In genomic region chr1:151756291-151756690, GRCh38 we compare ENCODE assay signal across 1 cellular context.
A peak's percentile ranks its signal among the peaks of the same experiment; 100 is the strongest.
TF ChIP-seq lines count a peak whose summit lies in the region.

No MANE protein-coding gene starts in this region.

TF ChIP-seq in endothelial cell of umbilical vein, 7 proteins besides CTCF, POLR2A, EP300 and RAD21:
- TF ChIP-seq JUN (IDR thresholded peaks at IDR 0.05; ENCODE audit: borderline replicate concordance, insufficient read depth, insufficient read length, low read depth): peak; percentile 69
- TF ChIP-seq MYC (IDR thresholded peaks at IDR 0.05; ENCODE audit: low read depth, low read length): no peak
- TF ChIP-seq MAX (IDR thresholded peaks at IDR 0.05; ENCODE audit: insufficient read depth, insufficient read length): no peak
- TF ChIP-seq GATA2 (IDR thresholded peaks at IDR 0.05; ENCODE audit: insufficient read depth, insufficient read length, low read depth, low read length): no peak
- TF ChIP-seq POLR2AphosphoS5 (IDR thresholded peaks at IDR 0.05; ENCODE audit: insufficient read depth, low read depth, low read length): no peak
- TF ChIP-seq FOS (IDR thresholded peaks at IDR 0.05; ENCODE audit: borderline replicate concordance, insufficient read depth, low read length): peak; percentile 75
- TF ChIP-seq EZH2 (IDR thresholded peaks at IDR 0.05; ENCODE audit: borderline replicate concordance, low read depth, low read length, severe bottlenecking): no peak
